11 cellular contexts compared by ENCODE assay signal in the genomic region with DNA sequence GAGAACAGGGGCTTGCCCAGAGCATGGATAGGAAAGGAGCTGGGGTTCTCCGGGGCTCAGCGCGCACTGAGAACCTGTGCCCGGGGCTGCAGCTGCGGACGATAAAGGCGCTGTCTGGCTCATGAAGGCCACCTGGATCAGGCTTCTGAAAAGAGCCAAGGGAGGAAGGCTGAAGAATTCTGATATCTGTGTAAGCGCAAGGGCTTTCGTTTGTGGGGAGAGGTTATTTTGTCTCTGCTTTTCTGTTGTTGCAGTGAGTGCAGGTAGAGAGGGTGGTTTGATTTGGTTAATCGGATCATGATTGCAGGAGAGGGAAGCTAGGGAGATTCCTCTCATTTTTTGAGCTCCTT.
DNase-seq lines count a peak whose midpoint lies in the region; ATAC-seq and TF ChIP-seq lines count a peak whose summit lies in the region.
"Had no signal": no experiment of that assay in that cellular context is flagged by ENCODE, and none has a peak within 500 bp of the region (broad histone marks: within the 10 kb centered on the region; RNA-seq: fewer than 3 reads in every experiment).

No MANE protein-coding gene starts in this region.

- no peaks in the 10 kb centered on the region for H3K36me3 ChIP-seq in prostate gland

- DNase-seq in DMS79 treated with DMSO at 0.1 percent for 48 hours (lab: John Stamatoyannopoulos, UW) (peak; percentile 4), DMS79 (lab: John Stamatoyannopoulos, UW) (no peak), NCI-H460 (ENCODE audit: extremely low read depth, low read depth) (peak; percentile 4), epithelial cell of proximal tubule (ENCODE audit: low read depth) (no peak), prostate gland (ENCODE audit: low spot score) (no peak), Kasumi-1 (lab: John Stamatoyannopoulos, UW) (no peak)
- no peak for DNase-seq in central memory CD4-positive, alpha-beta T cell
- DNase-seq: 8988T; activated CD4-positive, alpha-beta memory T cell treated with anti-CD3 and anti-CD28 coated beads, Interleukin-2, amount 10 ng/mL, durations not matched to agents 7 days and 5 days had no signal

- H3K9me3 ChIP-seq in prostate gland: no peaks in the 10 kb centered on the region

- no peaks in the 10 kb centered on the region for H3K4me1 ChIP-seq in prostate gland (replicated peaks)

- ATAC-seq in GM19452 (IDR thresholded peaks at IDR 0.05; ENCODE audit: unreplicated experiment): no peak
- ATAC-seq: K562 had no signal

- no peaks in the 10 kb centered on the region for H3K27me3 ChIP-seq in prostate gland (replicated peaks; ENCODE audit: insufficient read depth)

- no peak for TF ChIP-seq CTCF in epithelial cell of proximal tubule (conservative IDR thresholded peaks at IDR 0.05; ENCODE audit: low read depth, low read length)
- TF ChIP-seq CTCF in prostate gland (IDR thresholded peaks at IDR 0.05): no peak

- no peak for TF ChIP-seq POLR2A in prostate gland (IDR thresholded peaks at IDR 0.05)

- H3K4me3 ChIP-seq in epithelial cell of proximal tubule (ENCODE audit: low read depth, low read length) (peak overlapping the region; percentile 41), prostate gland (peak overlapping the region; percentile 20 to 27)
- H3K4me3 ChIP-seq: K562 had no signal

- WGBS in prostate gland: 8% methylated on average over 10 of the region's 10 CpGs

- no peak overlapping the region for H3K27ac ChIP-seq in prostate gland

- intact Hi-C loops in prostate gland (cut with DNase I): no loop called here

Comparison
In these comparisons a context has a peak if more than half of its experiments do, and no peak if none do; other contexts are left out.
1. DNase-seq: peak in DMS79 treated with DMSO at 0.1 percent for 48 hours (single experiment) and NCI-H460 (single experiment); none in DMS79 (single experiment), epithelial cell of proximal tubule (single experiment), prostate gland (single experiment), Kasumi-1 (0 of 2) and central memory CD4-positive, alpha-beta T cell (single experiment).